ENCODE assay signal across 36 cellular contexts in the genomic region with DNA sequence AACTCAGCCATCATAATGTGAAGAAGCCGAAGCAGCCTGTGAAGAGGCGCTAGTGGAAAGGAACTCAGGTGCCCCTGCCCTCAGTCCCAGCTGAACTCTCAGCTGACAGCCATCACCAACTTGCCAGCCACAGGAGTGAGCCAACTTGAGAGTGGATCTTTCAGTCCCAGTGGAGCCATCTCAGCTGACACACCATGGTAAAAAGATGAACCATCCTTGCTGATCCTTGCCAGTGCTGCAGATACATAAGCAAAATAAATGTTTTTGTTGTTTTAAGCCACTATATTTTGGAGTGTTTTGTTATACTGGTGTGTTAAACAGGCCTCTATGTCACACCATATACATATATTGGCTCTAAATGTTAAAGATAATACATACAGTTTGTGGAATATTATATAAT.
"Had no signal": no experiment of that assay in that cellular context is flagged by ENCODE, and none has a peak within 500 bp of the region (broad histone marks: within the 10 kb centered on the region; RNA-seq: fewer than 3 reads in every experiment).

No MANE protein-coding gene starts in this region.

- H3K4me3 ChIP-seq: MG63 had no signal

- H3K27me3 ChIP-seq: MG63 had no signal

- H3K36me3 ChIP-seq: MG63 had no signal

- DNase-seq: Karpas-422, Kasumi-1, MG63, MM.1S, MV-4-11, NCI-H1048, NCI-H1092, NCI-H1092 treated with DMSO at 0.1 percent for 48 hours, NCI-H1105, NCI-H1105 treated with DMSO at 0.1 percent for 48 hours, NCI-H1417, NCI-H1417 treated with DMSO at 0.1 percent for 48 hours, NCI-H1436, NCI-H1436 treated with DMSO at 0.1 percent for 48 hours, NCI-H146, NCI-H1694, NCI-H1694 treated with DMSO at 0.1 percent for 48 hours, NCI-H187, NCI-H187 treated with DMSO at 0.1 percent for 48 hours, NCI-H1930, NCI-H2029, NCI-H2029 treated with DMSO at 0.1 percent for 48 hours, NCI-H2081, NCI-H2081 treated with DMSO at 0.1 percent for 48 hours, NCI-H2107, NCI-H2171, NCI-H2171 treated with DMSO at 0.1 percent for 48 hours, NCI-H2227 treated with DMSO at 0.1 percent for 48 hours, NCI-H226, NCI-H345, NCI-H446, NCI-H446 treated with DMSO at 0.1 percent for 48 hours, NCI-H510A, NCI-H510A treated with DMSO at 0.1 percent for 48 hours, NCI-H524, NCI-H524 treated with DMSO at 0.1 percent for 48 hours had no signal

- H3K9me3 ChIP-seq: MG63 had no signal
